8 cellular contexts compared by ENCODE assay signal in genomic region chr12:24960222-24960855, GRCh38. TPM values are rescaled to one million over a fixed set of nuclear protein-coding genes. Genes with fewer than 3 reads are reported as not detected.
DNase-seq lines count a peak whose midpoint lies in the region; ATAC-seq, FAIRE-seq and TF ChIP-seq lines count a peak whose summit lies in the region.

No MANE protein-coding gene starts in this region.

- no peaks in the 10 kb centered on the region for H3K36me3 ChIP-seq in right lobe of liver

- FAIRE-seq in GM18507 (lab: Jason Lieb, UNC): peak; percentile 84

- H3K27me3 ChIP-seq in right lobe of liver: no peaks in the 10 kb centered on the region

- H3K4me1 ChIP-seq in right lobe of liver: no peaks in the 10 kb centered on the region

- H3K27ac ChIP-seq in right lobe of liver: no peak overlapping the region

- no peaks in the 10 kb centered on the region for H3K9me3 ChIP-seq in right lobe of liver

- in situ Hi-C loops in astrocyte of the cerebellum (cut with HindIII; ENCODE audit: low sequenced_read_pairs): no loop called here

- DNase-seq in AG08396 (ENCODE audit: low spot score) (peak; percentile 60), GM18507 (ENCODE audit: extremely low spot score, insufficient read length, low read depth) (no peak), NOMO-1 treated with dmso at 0.1 percent for 144 hours (lab: John Stamatoyannopoulos, UW; ENCODE audit: unreplicated experiment) (peak; percentile 13), astrocyte of the cerebellum (ENCODE audit: low read depth) (no peak), right lobe of liver (no peak), posterior vena cava (ENCODE audit: low spot score) (no peak)

- no peak for TF ChIP-seq POLR2A in right lobe of liver (IDR thresholded peaks at IDR 0.05)

- TF ChIP-seq CTCF in astrocyte of the cerebellum (IDR thresholded peaks at IDR 0.05; ENCODE audit: low read depth, low read length, missing control alignments) (peak; percentile 83), right lobe of liver (IDR thresholded peaks at IDR 0.05) (peak; percentile 20 to 47 (median 38))

- intact Hi-C loops in right lobe of liver (cut with DNase I): no loop called here
- intact Hi-C loops in posterior vena cava (cut with DNase I): no loop called here

- peak; percentile 64 for ATAC-seq in HG03025 (IDR thresholded peaks at IDR 0.05; ENCODE audit: low FRiP score, unreplicated experiment)
- peak; percentile 57 to 79 (median 70) for ATAC-seq in right lobe of liver
- no peak for ATAC-seq in GM21737 (IDR thresholded peaks at IDR 0.05; ENCODE audit: unreplicated experiment)

- no peak overlapping the region for H3K4me3 ChIP-seq in astrocyte of the cerebellum (ENCODE audit: low read depth, low read length)
- H3K4me3 ChIP-seq in right lobe of liver: no peak overlapping the region

- WGBS in right lobe of liver (ENCODE audit: insufficient coverage, low coverage, low lambda C conversion rate, missing lambda C conversion rate): 0% methylated on average over 1 of the region's 2 CpGs

RNA-seq across cellular contexts. Expression of gene BCAT1, which starts 11.4 kb away (rescaled TPM):
- total RNA-seq in right lobe of liver (1 to 10 TPM in 5 of 6 experiments, under 1 TPM in 1; 0.86 to 6.0 (median 2.7) TPM), posterior vena cava (10 to 100 TPM; 44.3 to 45.1 TPM)

Comparison
In these comparisons a context has a peak if more than half of its experiments do, and no peak if none do; other contexts are left out.
1. DNase-seq: peak in AG08396 (single experiment) and NOMO-1 treated with dmso at 0.1 percent for 144 hours (single experiment); none in GM18507 (single experiment), astrocyte of the cerebellum (single experiment), right lobe of liver (0 of 3) and posterior vena cava (single experiment).
2. RNA of gene BCAT1, which starts 11.4 kb away (total RNA-seq): 44.3 to 45.1 TPM in posterior vena cava; 0.86 to 6.0 TPM in right lobe of liver; every median in the first group is over 4 times any median in the second.